Comparison of ENCODE assay signal across 8 cellular contexts in genomic region chr15:42650208-42651066, GRCh38.
DNase-seq lines count a peak whose midpoint lies in the region; ATAC-seq and TF ChIP-seq lines count a peak whose summit lies in the region.

No MANE protein-coding gene starts in this region.

- peak in 9 of 14 donors; percentile 1 to 46 (median 18) for DNase-seq in C1 segment of cervical spinal cord (lab: John Stamatoyannopoulos, UW)
- peak; percentile 45 for DNase-seq in GM19240 (ENCODE audit: insufficient read length, low spot score)
- DNase-seq in RWPE2 (ENCODE audit: low spot score): no peak
- DNase-seq in activated gamma-delta T cell treated with anti-CD3 and anti-CD28 coated beads, Interleukin-2, amount 50 U/mL, for 16 hours (ENCODE audit: low read depth): peak; percentile 27
- peak; percentile 69 for DNase-seq in glomerular endothelial cell (ENCODE audit: extremely low read depth, low read depth, low spot score)
- DNase-seq in pons (ENCODE audit: low spot score): peak; percentile 90

- H3K4me1 ChIP-seq in RWPE2 (ENCODE audit: insufficient read depth, poor library complexity, severe bottlenecking): peaks cover 4% of the 10 kb centered on the region

- H3K4me3 ChIP-seq in RWPE2 (ENCODE audit: severe bottlenecking): no peak overlapping the region

- no peaks in the 10 kb centered on the region for H3K27me3 ChIP-seq in RWPE2 (ENCODE audit: insufficient read depth, poor library complexity, severe bottlenecking)

- peak; percentile 100 for ATAC-seq in RWPE2 (ENCODE audit: low read depth)
- ATAC-seq in HG02852 (IDR thresholded peaks at IDR 0.05; ENCODE audit: unreplicated experiment): no peak

- H3K9me3 ChIP-seq in RWPE2 (ENCODE audit: severe bottlenecking): no peaks in the 10 kb centered on the region

- TF ChIP-seq CTCF in LNCAP (IDR thresholded peaks at IDR 0.05) (peak; percentile 94), RWPE2 (IDR thresholded peaks at IDR 0.05; ENCODE audit: poor library complexity, severe bottlenecking) (peak; percentile 99)

- no peaks in the 10 kb centered on the region for H3K36me3 ChIP-seq in RWPE2 (ENCODE audit: low read depth)

- H3K27ac ChIP-seq in RWPE2 (ENCODE audit: poor library complexity, severe bottlenecking): no peak overlapping the region
